In genomic region chr3:196624008-196624790, GRCh38 we compare ENCODE assay signal across 9 cellular contexts. TPM values are rescaled to one million over a fixed set of nuclear protein-coding genes. Genes with fewer than 3 reads are reported as not detected.
DNase-seq lines count a peak whose midpoint lies in the region; ATAC-seq lines count a peak whose summit lies in the region.
"Had no signal": no experiment of that assay in that cellular context is flagged by ENCODE, and none has a peak within 500 bp of the region (broad histone marks: within the 10 kb centered on the region; RNA-seq: fewer than 3 reads in every experiment).

No MANE protein-coding gene starts in this region.

- peak overlapping the region; percentile 47 for H3K4me3 ChIP-seq in CD8-positive, alpha-beta memory T cell (ENCODE audit: low read length)

- no peak for DNase-seq in CD8-positive, alpha-beta memory T cell
- DNase-seq in activated T-cell treated with anti-CD3 and anti-CD28 coated beads, Interleukin-2, amount 50 U/mL, for 48 hours, result peak; percentile 61 to 70
- peak; percentile 73 for DNase-seq in naive B cell
- DNase-seq in HUDEP-2 (lab: John Stamatoyannopoulos, UW; ENCODE audit: unreplicated experiment in 76 of 76), result no peak
- DNase-seq in effector CD8-positive, alpha-beta T cell (lab: John Stamatoyannopoulos, UW), result no peak
- no peak for DNase-seq in activated CD4-positive, CD25-positive, alpha-beta regulatory T cell (lab: John Stamatoyannopoulos, UW)
- DNase-seq in dedifferentiated amniotic fluid mesenchymal stem cell (ENCODE audit: extremely low spot score), result no peak

- H3K36me3 Mint-ChIP-seq in CD8-positive, alpha-beta memory T cell, result peaks cover 0 to 1% (median 0%) of the 10 kb centered on the region in 3 donors
- H3K36me3 Mint-ChIP-seq in naive B cell, result no peaks in the 10 kb centered on the region

- H3K4me3 Mint-ChIP-seq in CD8-positive, alpha-beta memory T cell, result peak overlapping the region; percentile 57 to 84 (median 84)
- H3K4me3 Mint-ChIP-seq in naive B cell, result peak overlapping the region; percentile 26 to 89 (median 86)

- H3K27me3 Mint-ChIP-seq in CD8-positive, alpha-beta memory T cell, result no peaks in the 10 kb centered on the region
- no peaks in the 10 kb centered on the region for H3K27me3 Mint-ChIP-seq in naive B cell

- POLR2A ChIA-PET in CD8-positive, alpha-beta memory T cell (lab: Charles Lee), result no interaction called here

- H3K9me3 ChIP-seq in CD8-positive, alpha-beta memory T cell (ENCODE audit: low read length), result no peaks in the 10 kb centered on the region

- H3K27ac Mint-ChIP-seq in CD8-positive, alpha-beta memory T cell, result peak overlapping the region; percentile 8 to 90 (median 74)
- peak overlapping the region; percentile 69 to 96 (median 84) for H3K27ac Mint-ChIP-seq in naive B cell

- no peaks in the 10 kb centered on the region for H3K9me3 Mint-ChIP-seq in CD8-positive, alpha-beta memory T cell
- no peaks in the 10 kb centered on the region for H3K9me3 Mint-ChIP-seq in naive B cell

- no peaks in the 10 kb centered on the region for H3K27me3 ChIP-seq in CD8-positive, alpha-beta memory T cell (ENCODE audit: insufficient read depth, low read length, poor library complexity, severe bottlenecking)

- H3K4me1 ChIP-seq in CD8-positive, alpha-beta memory T cell (ENCODE audit: insufficient read depth, low read length), result peaks cover 13% of the 10 kb centered on the region

- ATAC-seq in HG02885 (IDR thresholded peaks at IDR 0.05; ENCODE audit: poor library complexity, unreplicated experiment) (peak; percentile 65), naive B cell (ENCODE audit: low read depth in 2 of 2) (peak; percentile 98)

- no peaks in the 10 kb centered on the region for H3K36me3 ChIP-seq in CD8-positive, alpha-beta memory T cell (ENCODE audit: insufficient read depth, low read length)

- CTCF ChIA-PET in CD8-positive, alpha-beta memory T cell (lab: Charles Lee), result no interaction called here

- peaks cover 23 to 33% (median 31%) of the 10 kb centered on the region in 3 donors for H3K4me1 Mint-ChIP-seq in CD8-positive, alpha-beta memory T cell
- peaks cover 12 to 14% (median 13%) of the 10 kb centered on the region in 3 donors for H3K4me1 Mint-ChIP-seq in naive B cell

- H3K27ac ChIP-seq in CD8-positive, alpha-beta memory T cell (ENCODE audit: low read depth, low read length), result no peak overlapping the region
- H3K27ac ChIP-seq: VCaP had no signal

RNA-seq across cellular contexts. Expression of gene NRROS, which starts 15.3 kb away (rescaled TPM):
- 10 to 100 TPM; 15.6 to 17.0 TPM for total RNA-seq in CD8-positive, alpha-beta memory T cell
- polyA plus RNA-seq in CD8-positive, alpha-beta memory T cell, result 3.5 TPM
- 10 to 100 TPM in 2 of 6 donors, 1 to 10 TPM in 4; 1.2 to 11.8 (median 4.9) TPM for polyA plus RNA-seq in naive B cell (ENCODE audit: low read depth in 6 of 6)

RNA-seq across cellular contexts. Expression of gene FBXO45, which starts 55.7 kb away (rescaled TPM):
- 10 to 100 TPM; 29.3 to 30.1 TPM for total RNA-seq in CD8-positive, alpha-beta memory T cell
- polyA plus RNA-seq in CD8-positive, alpha-beta memory T cell, result 5.6 TPM
- polyA plus RNA-seq in naive B cell (ENCODE audit: low read depth in 6 of 6), result 1 to 10 TPM; 2.5 to 4.1 (median 2.8) TPM

RNA-seq across cellular contexts. Expression of gene WDR53, which starts 55.8 kb away (rescaled TPM):
- total RNA-seq in CD8-positive, alpha-beta memory T cell, result 10 to 100 TPM; 26.7 to 28.8 TPM
- polyA plus RNA-seq in CD8-positive, alpha-beta memory T cell, result 21.5 TPM
- 10 to 100 TPM; 11.9 to 22.7 (median 16.0) TPM for polyA plus RNA-seq in naive B cell (ENCODE audit: low read depth in 6 of 6)

Comparison
In these comparisons a context has a peak if more than half of its experiments do, and no peak if none do; other contexts are left out.
1. DNase-seq: peak in activated T-cell treated with anti-CD3 and anti-CD28 coated beads, Interleukin-2, amount 50 U/mL, for 48 hours (2 of 2) and naive B cell (single experiment); none in CD8-positive, alpha-beta memory T cell (0 of 5), HUDEP-2 (0 of 76), effector CD8-positive, alpha-beta T cell (single experiment), activated CD4-positive, CD25-positive, alpha-beta regulatory T cell (0 of 4) and dedifferentiated amniotic fluid mesenchymal stem cell (single experiment).